1 cellular context compared by ENCODE assay signal in genomic region chr19:47779524-47780214, GRCh38.
TF ChIP-seq lines count a peak whose summit lies in the region.

No MANE protein-coding gene starts in this region.

TF ChIP-seq in H1, 55 proteins besides CTCF, POLR2A, EP300 and RAD21:
- no peak for TF ChIP-seq JUND (IDR thresholded peaks at IDR 0.05; ENCODE audit: low read length)
- no peak for TF ChIP-seq BCL11A (IDR thresholded peaks at IDR 0.05; ENCODE audit: low read depth in 2 of 2, low read length in 2 of 2)
- no peak for TF ChIP-seq NANOG (IDR thresholded peaks at IDR 0.05; ENCODE audit: insufficient read depth, low read depth, low read length, poor library complexity, severe bottlenecking)
- no peak for TF ChIP-seq TCF12 (IDR thresholded peaks at IDR 0.05; ENCODE audit: low read depth, low read length)
- TF ChIP-seq CHD7 (IDR thresholded peaks at IDR 0.05; ENCODE audit: insufficient replicate concordance, low read length): no peak
- no peak for TF ChIP-seq BRCA1 (IDR thresholded peaks at IDR 0.05; ENCODE audit: low read depth, low read length)
- TF ChIP-seq GABPA (IDR thresholded peaks at IDR 0.05; ENCODE audit: borderline replicate concordance, insufficient read depth, low read length): no peak
- TF ChIP-seq MAX (IDR thresholded peaks at IDR 0.05): no peak
- no peak for TF ChIP-seq GTF2F1 (IDR thresholded peaks at IDR 0.05; ENCODE audit: borderline replicate concordance, low read depth, low read length)
- no peak for TF ChIP-seq RFX5 (IDR thresholded peaks at IDR 0.05; ENCODE audit: borderline replicate concordance, low read depth, low read length)
- no peak for TF ChIP-seq KDM4A (IDR thresholded peaks at IDR 0.05; ENCODE audit: low read depth, low read length, severe bottlenecking)
- TF ChIP-seq POLR2AphosphoS5 (IDR thresholded peaks at IDR 0.05; ENCODE audit: low read depth, low read length): no peak
- TF ChIP-seq BACH1 (IDR thresholded peaks at IDR 0.05; ENCODE audit: low read length): no peak
- TF ChIP-seq RBBP5 (IDR thresholded peaks at IDR 0.05; ENCODE audit: borderline replicate concordance, low read depth, low read length): no peak
